Comparison of ENCODE assay signal across 7 cellular contexts in genomic region chr5:139787257-139787567, GRCh38. TPM values are rescaled to one million over a fixed set of nuclear protein-coding genes. Genes with fewer than 3 reads are reported as not detected.
DNase-seq lines count a peak whose midpoint lies in the region; ATAC-seq and TF ChIP-seq lines count a peak whose summit lies in the region.

No MANE protein-coding gene starts in this region.

- H3K4me2 ChIP-seq in OCI-LY7 (ENCODE audit: low read length), result 0 out of 2 replicates have a peak overlapping the region, but pooled peaks have one; percentile 79

- no peak overlapping the region for H2AFZ ChIP-seq in OCI-LY7 (ENCODE audit: low read length)

- BruUV-seq in OCI-LY7 (replicated peaks; lab: Mats Ljungman, UMichigan), result no TSS peak

- 0 to 30% methylated on average over 2 to 5 of the region's 5 CpGs for WGBS in endodermal cell (ENCODE audit: insufficient coverage in 1 of 2, insufficient read length in 1 of 2), 2 experiments

- H3K27me3 ChIP-seq in endodermal cell (ENCODE audit: control insufficient read depth, insufficient read depth, low read length, poor library complexity, severe bottlenecking), result peaks cover 47% of the 10 kb centered on the region

- H3K4me1 Mint-ChIP-seq in endodermal cell, result peaks cover 2% of the 10 kb centered on the region

- H3K36me3 ChIP-seq in OCI-LY7 (ENCODE audit: insufficient read depth, low read length), result no peaks in the 10 kb centered on the region
- H3K36me3 ChIP-seq in endodermal cell (ENCODE audit: control insufficient read depth, insufficient read depth, low read length), result no peaks in the 10 kb centered on the region

- intact Hi-C loops in OCI-LY7 (cut with micrococcal nuclease; ENCODE audit: unreplicated experiment), result loop anchor here (1.0 to 5.0 kb wide), 4 partner anchors 57 to 370 kb away; no protein-coding TSS in a partner anchor

- no peaks in the 10 kb centered on the region for H3K79me2 ChIP-seq in OCI-LY7 (ENCODE audit: insufficient read depth, low read depth, low read length)

- H3K9me3 Mint-ChIP-seq in endodermal cell, result no peaks in the 10 kb centered on the region

- H3K9me3 ChIP-seq in OCI-LY7 (ENCODE audit: low read length) (no peaks in the 10 kb centered on the region), endodermal cell (ENCODE audit: control insufficient read depth, low read length) (no peaks in the 10 kb centered on the region)

- H3K4me3 ChIP-seq in OCI-LY7 (ENCODE audit: low read depth, low read length, poor library complexity, severe bottlenecking), result no peak overlapping the region
- H3K4me3 ChIP-seq in endodermal cell (ENCODE audit: low read length), result no peak overlapping the region
- peak overlapping the region in 5 of 7 experiments; percentile 40 to 52 (median 45) for H3K4me3 ChIP-seq in skin epidermis

- no peaks in the 10 kb centered on the region for H3K36me3 Mint-ChIP-seq in endodermal cell (ENCODE audit: low read depth)

- POLR2A ChIA-PET in OCI-LY7 (lab: Charles Lee), result no interaction called here

- no peaks in the 10 kb centered on the region for H4K20me1 ChIP-seq in OCI-LY7 (ENCODE audit: insufficient read depth, low read length)

- H3K27ac ChIP-seq in OCI-LY7 (ENCODE audit: low read depth, low read length, poor library complexity, severe bottlenecking), result no peak overlapping the region
- no peak overlapping the region for H3K27ac ChIP-seq in endodermal cell (ENCODE audit: low read depth, low read length)
- H3K27ac ChIP-seq in skin epidermis, result peak overlapping the region in 2 of 21 experiments; percentile 39 to 73

- TF ChIP-seq CTCF in OCI-LY7 (conservative IDR thresholded peaks at IDR 0.05; ENCODE audit: low read length) (no peak), endodermal cell (conservative IDR thresholded peaks at IDR 0.05) (no peak)

- H3K27me3 Mint-ChIP-seq in endodermal cell (ENCODE audit: insufficient read depth), result peaks cover 78% of the 10 kb centered on the region

- CTCF ChIA-PET in OCI-LY7 (lab: Charles Lee; ENCODE audit: unreplicated experiment), result interaction anchor here (0.6 to 1.2 kb wide), 6 partner anchors 11 to 320 kb away, joined by 3 to 13 read pairs (median 4); no protein-coding TSS in a partner anchor

- no peak overlapping the region for H3K9ac ChIP-seq in endodermal cell (ENCODE audit: extremely low read depth, low read length, poor library complexity, severe bottlenecking)

- H3K27ac Mint-ChIP-seq in endodermal cell, result no peak overlapping the region

- H3K4me1 ChIP-seq in OCI-LY7 (ENCODE audit: insufficient read depth, low read length, poor library complexity, severe bottlenecking), result no peaks in the 10 kb centered on the region
- H3K4me1 ChIP-seq in endodermal cell (ENCODE audit: control insufficient read depth, insufficient read depth, low read length), result no peaks in the 10 kb centered on the region

- H3K9me2 ChIP-seq in OCI-LY7 (ENCODE audit: insufficient read depth, low read length), result no peaks in the 10 kb centered on the region

- DNase-seq in OCI-LY7 (ENCODE audit: low spot score), result no peak
- no peak for DNase-seq in endodermal cell
- DNase-seq in OCI-M1 (lab: John Stamatoyannopoulos, UW), result no peak
- DNase-seq in dermis blood vessel endothelial cell, result no peak
- DNase-seq in iPS-NIHi7 (ENCODE audit: extremely low spot score), result no peak

- H3K4me3 Mint-ChIP-seq in endodermal cell, result peak overlapping the region; percentile 71

- peak; percentile 7 for ATAC-seq in GM19351 (IDR thresholded peaks at IDR 0.05; ENCODE audit: unreplicated experiment)

RNA-seq across cellular contexts. Expression of gene PSD2, which starts 8.4 kb away (rescaled TPM):
- total RNA-seq in OCI-LY7 (2014; rRNA removed; shearing (Covaris generic)), result 0.08 and 0.13 TPM in 2 replicates
- 0.11 and 0.15 TPM in 2 replicates for total RNA-seq in OCI-LY7 (2022)
- 1 to 10 TPM in 1 of 2 donors, under 1 TPM in 1; 0.55 to 2.5 TPM for total RNA-seq in endodermal cell
- 2.0 TPM for polyA plus RNA-seq in endodermal cell (2013, experiment 1 of 2)
- polyA plus RNA-seq in endodermal cell (2013, experiment 2 of 2), result 2.0 TPM
- under 0.01 TPM in 1 of 2 replicates, not detected in the other for total RNA-seq in dermis blood vessel endothelial cell

Comparison
In these comparisons a context has a peak if more than half of its experiments do, and no peak if none do; other contexts are left out.
1. H3K4me3 ChIP-seq: peak in skin epidermis (5 of 7); none in OCI-LY7 (single experiment) and endodermal cell (single experiment).